In the genomic region with DNA sequence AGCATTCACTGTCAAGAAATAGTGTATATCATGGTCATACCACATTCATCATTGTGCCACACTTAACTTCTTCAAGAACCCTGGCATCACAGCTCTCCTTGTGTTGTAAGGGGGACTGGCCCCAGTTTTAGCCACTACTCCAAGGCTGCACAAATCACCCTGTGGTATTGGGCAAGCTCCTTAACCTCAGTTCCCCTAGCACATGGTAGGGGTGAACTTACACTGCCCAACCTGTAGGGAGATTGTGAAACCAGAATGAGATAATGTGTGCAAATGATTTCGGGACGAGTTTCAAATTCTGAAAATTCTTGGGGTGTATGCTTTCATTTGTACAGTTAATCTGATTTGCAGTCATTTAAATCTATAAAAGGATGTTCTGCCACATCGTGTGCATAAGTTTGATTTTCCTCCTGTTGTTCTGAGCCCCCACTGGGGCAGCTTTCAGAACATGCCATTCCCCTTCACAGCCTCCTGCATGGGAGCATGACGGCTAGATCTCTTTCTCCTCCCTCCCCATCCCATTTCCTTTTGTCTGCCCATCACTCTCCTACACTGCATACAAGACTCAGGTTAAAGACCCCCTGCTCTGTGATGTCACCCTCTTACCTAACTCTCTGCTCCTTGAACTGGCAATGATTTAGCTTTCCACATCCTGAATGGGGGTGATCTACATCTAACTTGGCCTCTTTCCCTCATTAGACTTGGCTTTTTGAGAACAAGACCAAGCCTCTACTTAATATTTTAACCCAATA, we compare ENCODE assay signal across 2 cellular contexts.
TF ChIP-seq lines count a peak whose summit lies in the region.

No MANE protein-coding gene starts in this region.

TF ChIP-seq in SK-N-SH treated with all-trans-retinoic acid at 6 μM for 48 hours, 23 proteins besides CTCF, POLR2A, EP300 and RAD21 (continued from another document):
- TF ChIP-seq CSDC2 (CRISPR knock-in tag; IDR thresholded peaks at IDR 0.05), result no peak
- no peak for TF ChIP-seq ZC3H10 (CRISPR knock-in tag; IDR thresholded peaks at IDR 0.05)
- TF ChIP-seq BACH2 (CRISPR knock-in tag; IDR thresholded peaks at IDR 0.05; ENCODE audit: borderline replicate concordance), result no peak
- no peak for TF ChIP-seq TOX (CRISPR knock-in tag; IDR thresholded peaks at IDR 0.05; ENCODE audit: borderline replicate concordance)
- TF ChIP-seq, protein P1, sequence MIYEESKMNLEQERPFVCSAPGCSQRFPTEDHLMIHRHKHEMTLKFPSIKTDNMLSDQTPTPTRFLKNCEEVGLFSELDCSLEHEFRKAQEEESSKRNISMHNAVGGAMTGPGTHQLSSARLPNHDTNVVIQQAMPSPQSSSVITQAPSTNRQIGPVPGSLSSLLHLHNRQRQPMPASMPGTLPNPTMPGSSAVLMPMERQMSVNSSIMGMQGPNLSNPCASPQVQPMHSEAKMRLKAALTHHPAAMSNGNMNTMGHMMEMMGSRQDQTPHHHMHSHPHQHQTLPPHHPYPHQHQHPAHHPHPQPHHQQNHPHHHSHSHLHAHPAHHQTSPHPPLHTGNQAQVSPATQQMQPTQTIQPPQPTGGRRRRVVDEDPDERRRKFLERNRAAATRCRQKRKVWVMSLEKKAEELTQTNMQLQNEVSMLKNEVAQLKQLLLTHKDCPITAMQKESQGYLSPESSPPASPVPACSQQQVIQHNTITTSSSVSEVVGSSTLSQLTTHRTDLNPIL (CRISPR knock-in tag; IDR thresholded peaks at IDR 0.05; ENCODE audit: low read depth), result no peak
- no peak for TF ChIP-seq ESRRG (CRISPR knock-in tag; IDR thresholded peaks at IDR 0.05)
- no peak for TF ChIP-seq TCF4 (CRISPR knock-in tag; IDR thresholded peaks at IDR 0.05; ENCODE audit: borderline replicate concordance)
- TF ChIP-seq ISL1 (CRISPR knock-in tag; IDR thresholded peaks at IDR 0.05), result no peak
- TF ChIP-seq RARB (CRISPR knock-in tag; IDR thresholded peaks at IDR 0.05), result no peak
- TF ChIP-seq ZNF8 (CRISPR knock-in tag; IDR thresholded peaks at IDR 0.05), result no peak
- no peak for TF ChIP-seq OSR1 (CRISPR knock-in tag; IDR thresholded peaks at IDR 0.05)
- TF ChIP-seq PATZ1 (CRISPR knock-in tag; IDR thresholded peaks at IDR 0.05; ENCODE audit: borderline replicate concordance), result no peak

TF ChIP-seq in SK-N-SH, 30 proteins besides CTCF, POLR2A, EP300 and RAD21 (continued from another document):
- TF ChIP-seq, protein P2, sequence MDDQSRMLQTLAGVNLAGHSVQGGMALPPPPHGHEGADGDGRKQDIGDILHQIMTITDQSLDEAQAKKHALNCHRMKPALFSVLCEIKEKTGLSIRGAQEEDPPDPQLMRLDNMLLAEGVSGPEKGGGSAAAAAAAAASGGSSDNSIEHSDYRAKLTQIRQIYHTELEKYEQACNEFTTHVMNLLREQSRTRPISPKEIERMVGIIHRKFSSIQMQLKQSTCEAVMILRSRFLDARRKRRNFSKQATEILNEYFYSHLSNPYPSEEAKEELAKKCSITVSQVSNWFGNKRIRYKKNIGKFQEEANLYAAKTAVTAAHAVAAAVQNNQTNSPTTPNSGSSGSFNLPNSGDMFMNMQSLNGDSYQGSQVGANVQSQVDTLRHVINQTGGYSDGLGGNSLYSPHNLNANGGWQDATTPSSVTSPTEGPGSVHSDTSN (IDR thresholded peaks at IDR 0.05), result no peak
- no peak for TF ChIP-seq RCOR1 (IDR thresholded peaks at IDR 0.05; ENCODE audit: low read length)
- TF ChIP-seq SMC3 (IDR thresholded peaks at IDR 0.05; ENCODE audit: low read depth, low read length), result no peak
- TF ChIP-seq YY1 (IDR thresholded peaks at IDR 0.05; ENCODE audit: low read depth), result no peak
TF ChIP-seq in SK-N-SH: peak in this region for 0.
